In the genomic region with DNA sequence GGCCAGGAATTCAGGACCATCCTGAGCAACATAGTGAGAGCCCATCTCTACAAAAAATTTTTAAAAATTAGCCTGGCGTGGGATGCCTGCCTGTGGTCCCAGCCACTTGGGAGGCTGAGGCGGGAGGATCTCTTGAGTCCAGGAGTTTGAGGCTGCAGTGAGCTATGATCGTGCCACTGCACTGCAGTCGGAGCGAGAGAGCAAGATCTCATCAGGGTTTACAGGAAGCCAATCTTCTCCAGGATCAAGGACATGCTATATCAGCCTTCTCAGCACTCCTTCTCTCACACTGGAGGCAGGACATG, we compare ENCODE assay signal across 8 cellular contexts. TPM values are rescaled to one million over a fixed set of nuclear protein-coding genes. Genes with fewer than 3 reads are reported as not detected.
DNase-seq lines count a peak whose midpoint lies in the region; ATAC-seq and TF ChIP-seq lines count a peak whose summit lies in the region.

No MANE protein-coding gene starts in this region.

- peak overlapping the region; percentile 74 to 99 (median 82) for H3K4me3 Mint-ChIP-seq in naive thymus-derived CD8-positive, alpha-beta T cell

- H3K27me3 Mint-ChIP-seq in naive thymus-derived CD8-positive, alpha-beta T cell = no peaks in the 10 kb centered on the region

- H2AFZ ChIP-seq in mammary epithelial cell (ENCODE audit: low read depth, low read length) = peak overlapping the region; percentile 85

- TF ChIP-seq CTCF in AG10803 (conservative IDR thresholded peaks at IDR 0.05; ENCODE audit: low read length) (no peak), mammary epithelial cell (conservative IDR thresholded peaks at IDR 0.05 in 1 of 2, IDR thresholded peaks at IDR 0.05 in 1 of 2; ENCODE audit: extremely low read depth in 1 of 2, insufficient read depth in 1 of 2, low read depth in 1 of 2, low read length in 2 of 2) (no peak)

- ATAC-seq in naive thymus-derived CD8-positive, alpha-beta T cell = no peak
- ATAC-seq in GM21619 (IDR thresholded peaks at IDR 0.05; ENCODE audit: unreplicated experiment) = no peak
- no peak for ATAC-seq in GM21529 (IDR thresholded peaks at IDR 0.05; ENCODE audit: unreplicated experiment)
- no peak for ATAC-seq in GM19023 (IDR thresholded peaks at IDR 0.05; ENCODE audit: unreplicated experiment)

- no peaks in the 10 kb centered on the region for H3K27me3 ChIP-seq in mammary epithelial cell (ENCODE audit: insufficient read depth, low read length)

- H3K9ac ChIP-seq in mammary epithelial cell (ENCODE audit: insufficient read depth, low read length) = no peak overlapping the region

- peaks cover 36% of the 10 kb centered on the region for H3K79me2 ChIP-seq in mammary epithelial cell (ENCODE audit: insufficient read depth, low read length)

- dilution Hi-C loops in mammary epithelial cell (cut with HindIII; ENCODE audit: low sequenced_read_pairs) = no loop called here

- H3K36me3 Mint-ChIP-seq in naive thymus-derived CD8-positive, alpha-beta T cell = peaks cover 0 to 2% (median 0%) of the 10 kb centered on the region in 3 donors

- no peaks in the 10 kb centered on the region for H3K36me3 ChIP-seq in mammary epithelial cell (ENCODE audit: insufficient read depth, low read length)

- peak overlapping the region; percentile 95 for H3K4me2 ChIP-seq in mammary epithelial cell (ENCODE audit: insufficient read depth, low read depth, low read length)

- intact Hi-C loops in mammary epithelial cell (cut with micrococcal nuclease) = no loop called here

- H3K4me1 Mint-ChIP-seq in naive thymus-derived CD8-positive, alpha-beta T cell = peaks cover 26 to 63% (median 57%) of the 10 kb centered on the region in 4 donors

- H3K4me3 ChIP-seq in AG10803 (ENCODE audit: low read length) (peak overlapping the region; percentile 31), mammary epithelial cell (replicated peaks in 1 of 3; ENCODE audit: insufficient read depth in 1 of 3, low read depth in 2 of 3, low read length in 3 of 3) (peak overlapping the region in 2 of 3 experiments; percentile 12 to 39)
- peak overlapping the region; percentile 77 for H3K4me3 ChIP-seq in Jurkat, Clone E6-1 (ENCODE audit: low read length)

- no peaks in the 10 kb centered on the region for H3K9me3 ChIP-seq in mammary epithelial cell (replicated peaks; ENCODE audit: insufficient read depth, low read length)

- peak overlapping the region; percentile 23 for H3K27ac ChIP-seq in mammary epithelial cell (ENCODE audit: insufficient read depth, low read depth, low read length)

- no TSS peak for BruUV-seq in mammary epithelial cell (replicated peaks; lab: Mats Ljungman, UMichigan)

- peaks cover 60% of the 10 kb centered on the region for H3K4me1 ChIP-seq in mammary epithelial cell (ENCODE audit: insufficient read depth, low read length)

- H3K9me3 Mint-ChIP-seq in naive thymus-derived CD8-positive, alpha-beta T cell = no peaks in the 10 kb centered on the region

- DNase-seq in AG10803 (ENCODE audit: low read depth) (no peak), mammary epithelial cell (no peak), NCI-H2196 (lab: John Stamatoyannopoulos, UW; ENCODE audit: unreplicated experiment) (no peak)
- no peak for DNase-seq in Jurkat, Clone E6-1 (ENCODE audit: low read depth, low spot score)
- no peak for DNase-seq in naive thymus-derived CD8-positive, alpha-beta T cell

- POLR2A ChIA-PET in naive thymus-derived CD8-positive, alpha-beta T cell (lab: Charles Lee) = interaction anchor here (1.1 to 3.2 kb wide), 4 partner anchors 11 to 43 kb away, joined by 3 to 13 read pairs (median 4); no protein-coding TSS in a partner anchor

- CTCF ChIA-PET in mammary epithelial cell (lab: Charles Lee; ENCODE audit: low non-redundant PET) = interaction anchor here (0.7 to 0.9 kb wide), 2 partner anchors 9 to 249 kb away, joined by 3 read pairs; no protein-coding TSS in a partner anchor

- 70% methylated on average over 5 of the region's 5 CpGs for WGBS in mammary epithelial cell (ENCODE audit: low coverage, missing lambda C conversion rate)

- in situ Hi-C loops in mammary epithelial cell (cut with MboI; ENCODE audit: low sequenced_read_pairs in 2 of 2) = no loop called here

- H3K27ac Mint-ChIP-seq in naive thymus-derived CD8-positive, alpha-beta T cell = peak overlapping the region; percentile 56 to 86 (median 80)

- H4K20me1 ChIP-seq in mammary epithelial cell (ENCODE audit: insufficient read depth, low read length) = no peaks in the 10 kb centered on the region

RNA-seq across cellular contexts. Expression of a gene that starts 0.5 kb away (rescaled TPM):
- polyA plus RNA-seq in Jurkat, Clone E6-1 (2012; ENCODE audit: insufficient read depth, insufficient read length) = 10.5 TPM
- 10 to 100 TPM; 14.0 to 15.3 TPM for total RNA-seq in mammary epithelial cell
- 10.9 TPM for polyA plus RNA-seq in mammary epithelial cell
- polyA minus RNA-seq in mammary epithelial cell = 36.3 TPM
- 10 to 100 TPM; 10.4 to 10.8 TPM for total RNA-seq in naive thymus-derived CD8-positive, alpha-beta T cell
- 10 to 100 TPM in 2 of 3 donors, 1 to 10 TPM in 1; 9.6 to 15.6 (median 12.6) TPM for polyA plus RNA-seq in naive thymus-derived CD8-positive, alpha-beta T cell

RNA-seq across cellular contexts. Expression of a gene that starts 2.0 kb away (rescaled TPM):
- polyA plus RNA-seq in Jurkat, Clone E6-1 (2012; ENCODE audit: insufficient read depth, insufficient read length) = 45.8 TPM
- total RNA-seq in mammary epithelial cell = 10 to 100 TPM; 38.7 to 55.5 TPM
- 16.8 TPM for polyA plus RNA-seq in mammary epithelial cell
- polyA minus RNA-seq in mammary epithelial cell = 54.1 TPM
- total RNA-seq in naive thymus-derived CD8-positive, alpha-beta T cell = 10 to 100 TPM; 53.1 to 57.9 TPM
- 10 to 100 TPM; 12.2 to 26.9 (median 19.7) TPM for polyA plus RNA-seq in naive thymus-derived CD8-positive, alpha-beta T cell

Comparison
In these comparisons a context has a peak if more than half of its experiments do, and no peak if none do; other contexts are left out.
1. H3K4me3 ChIP-seq: peak in every context shown above with its lines; median percentile 77 in Jurkat, Clone E6-1; 31 in AG10803; 26 in mammary epithelial cell.